ENCODE assay signal across 3 cellular contexts in the genomic region with DNA sequence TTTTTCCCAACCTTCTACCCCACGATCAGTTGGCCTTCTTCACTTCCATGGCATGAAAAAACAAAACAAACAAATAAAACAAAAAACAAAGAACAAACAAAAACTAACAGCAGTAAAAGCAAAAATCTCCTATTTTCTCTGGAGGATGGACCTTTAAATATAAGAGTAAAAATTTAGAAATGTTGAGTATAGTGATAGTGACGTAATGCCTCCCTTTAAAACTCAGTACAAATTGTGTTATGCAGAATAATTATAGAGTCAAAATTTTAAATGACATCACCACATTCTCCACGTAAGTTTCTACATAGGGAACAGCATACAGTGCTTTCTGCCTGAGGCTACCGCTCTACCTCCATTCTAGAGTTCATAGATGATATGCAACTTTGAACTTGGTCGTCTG.
TF ChIP-seq lines count a peak whose summit lies in the region.

No MANE protein-coding gene starts in this region.

TF ChIP-seq in HepG2, 621 proteins besides CTCF, POLR2A, EP300 and RAD21:
- no peak for TF ChIP-seq ZNF335 (CRISPR knock-in tag; IDR thresholded peaks at IDR 0.05)
- TF ChIP-seq ZNF530 (CRISPR knock-in tag; IDR thresholded peaks at IDR 0.05; ENCODE audit: low read depth) = no peak
- no peak for TF ChIP-seq HCFC1 (IDR thresholded peaks at IDR 0.05; ENCODE audit: low read depth, low read length)
- no peak for TF ChIP-seq ZNF556 (CRISPR knock-in tag; IDR thresholded peaks at IDR 0.05; ENCODE audit: borderline replicate concordance)
- no peak for TF ChIP-seq NFE2L1 (CRISPR knock-in tag; IDR thresholded peaks at IDR 0.05; ENCODE audit: borderline replicate concordance)
- TF ChIP-seq ATF7 (IDR thresholded peaks at IDR 0.05) = peak; percentile 93
- no peak for TF ChIP-seq ATF7 (CRISPR knock-in tag; IDR thresholded peaks at IDR 0.05)
- no peak for TF ChIP-seq ZNF703 (CRISPR knock-in tag; IDR thresholded peaks at IDR 0.05; ENCODE audit: borderline replicate concordance)
- no peak for TF ChIP-seq ZZZ3 (CRISPR knock-in tag; IDR thresholded peaks at IDR 0.05; ENCODE audit: borderline replicate concordance)
- TF ChIP-seq ZNF891 (CRISPR knock-in tag; IDR thresholded peaks at IDR 0.05) = no peak
- TF ChIP-seq CREB1 (IDR thresholded peaks at IDR 0.05) = peak; percentile 76
- no peak for TF ChIP-seq CREB1 (CRISPR knock-in tag; IDR thresholded peaks at IDR 0.05)
- TF ChIP-seq TBP (CRISPR knock-in tag; IDR thresholded peaks at IDR 0.05) = no peak
- TF ChIP-seq NR2F1 (CRISPR knock-in tag; IDR thresholded peaks at IDR 0.05) = no peak
- TF ChIP-seq, protein P1, sequence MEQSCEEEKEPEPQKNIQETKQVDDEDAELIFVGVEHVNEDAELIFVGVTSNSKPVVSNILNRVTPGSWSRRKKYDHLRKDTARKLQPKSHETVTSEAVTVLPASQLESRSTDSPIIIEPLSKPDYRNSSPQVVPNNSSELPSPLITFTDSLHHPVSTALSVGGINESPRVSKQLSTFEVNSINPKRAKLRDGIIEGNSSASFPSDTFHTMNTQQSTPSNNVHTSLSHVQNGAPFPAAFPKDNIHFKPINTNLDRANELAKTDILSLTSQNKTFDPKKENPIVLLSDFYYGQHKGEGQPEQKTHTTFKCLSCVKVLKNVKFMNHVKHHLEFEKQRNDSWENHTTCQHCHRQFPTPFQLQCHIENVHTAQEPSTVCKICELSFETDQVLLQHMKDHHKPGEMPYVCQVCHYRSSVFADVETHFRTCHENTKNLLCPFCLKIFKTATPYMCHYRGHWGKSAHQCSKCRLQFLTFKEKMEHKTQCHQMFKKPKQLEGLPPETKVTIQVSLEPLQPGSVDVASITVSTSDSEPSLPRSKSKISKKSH (CRISPR knock-in tag; IDR thresholded peaks at IDR 0.05; ENCODE audit: borderline replicate concordance) = no peak
- TF ChIP-seq, protein P2, sequence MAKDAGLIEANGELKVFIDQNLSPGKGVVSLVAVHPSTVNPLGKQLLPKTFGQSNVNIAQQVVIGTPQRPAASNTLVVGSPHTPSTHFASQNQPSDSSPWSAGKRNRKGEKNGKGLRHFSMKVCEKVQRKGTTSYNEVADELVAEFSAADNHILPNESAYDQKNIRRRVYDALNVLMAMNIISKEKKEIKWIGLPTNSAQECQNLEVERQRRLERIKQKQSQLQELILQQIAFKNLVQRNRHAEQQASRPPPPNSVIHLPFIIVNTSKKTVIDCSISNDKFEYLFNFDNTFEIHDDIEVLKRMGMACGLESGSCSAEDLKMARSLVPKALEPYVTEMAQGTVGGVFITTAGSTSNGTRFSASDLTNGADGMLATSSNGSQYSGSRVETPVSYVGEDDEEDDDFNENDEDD (CRISPR knock-in tag; IDR thresholded peaks at IDR 0.05; ENCODE audit: borderline replicate concordance) = no peak

TF ChIP-seq in HEK293, 187 proteins besides CTCF, POLR2A, EP300 and RAD21:
- no peak for TF ChIP-seq REPIN1 (tag by site-specific recombination; IDR thresholded peaks at IDR 0.05; ENCODE audit: low read depth)
- no peak for TF ChIP-seq ZNF354C (tag by site-specific recombination; IDR thresholded peaks at IDR 0.05; ENCODE audit: borderline replicate concordance, low read depth)
- TF ChIP-seq, protein P3, sequence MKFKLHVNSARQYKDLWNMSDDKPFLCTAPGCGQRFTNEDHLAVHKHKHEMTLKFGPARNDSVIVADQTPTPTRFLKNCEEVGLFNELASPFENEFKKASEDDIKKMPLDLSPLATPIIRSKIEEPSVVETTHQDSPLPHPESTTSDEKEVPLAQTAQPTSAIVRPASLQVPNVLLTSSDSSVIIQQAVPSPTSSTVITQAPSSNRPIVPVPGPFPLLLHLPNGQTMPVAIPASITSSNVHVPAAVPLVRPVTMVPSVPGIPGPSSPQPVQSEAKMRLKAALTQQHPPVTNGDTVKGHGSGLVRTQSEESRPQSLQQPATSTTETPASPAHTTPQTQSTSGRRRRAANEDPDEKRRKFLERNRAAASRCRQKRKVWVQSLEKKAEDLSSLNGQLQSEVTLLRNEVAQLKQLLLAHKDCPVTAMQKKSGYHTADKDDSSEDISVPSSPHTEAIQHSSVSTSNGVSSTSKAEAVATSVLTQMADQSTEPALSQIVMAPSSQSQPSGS (tag by site-specific recombination; IDR thresholded peaks at IDR 0.05; ENCODE audit: low read depth) = peak; percentile 53

TF ChIP-seq in GM12878, 131 proteins besides CTCF, POLR2A, EP300 and RAD21:
- TF ChIP-seq, protein P4, sequence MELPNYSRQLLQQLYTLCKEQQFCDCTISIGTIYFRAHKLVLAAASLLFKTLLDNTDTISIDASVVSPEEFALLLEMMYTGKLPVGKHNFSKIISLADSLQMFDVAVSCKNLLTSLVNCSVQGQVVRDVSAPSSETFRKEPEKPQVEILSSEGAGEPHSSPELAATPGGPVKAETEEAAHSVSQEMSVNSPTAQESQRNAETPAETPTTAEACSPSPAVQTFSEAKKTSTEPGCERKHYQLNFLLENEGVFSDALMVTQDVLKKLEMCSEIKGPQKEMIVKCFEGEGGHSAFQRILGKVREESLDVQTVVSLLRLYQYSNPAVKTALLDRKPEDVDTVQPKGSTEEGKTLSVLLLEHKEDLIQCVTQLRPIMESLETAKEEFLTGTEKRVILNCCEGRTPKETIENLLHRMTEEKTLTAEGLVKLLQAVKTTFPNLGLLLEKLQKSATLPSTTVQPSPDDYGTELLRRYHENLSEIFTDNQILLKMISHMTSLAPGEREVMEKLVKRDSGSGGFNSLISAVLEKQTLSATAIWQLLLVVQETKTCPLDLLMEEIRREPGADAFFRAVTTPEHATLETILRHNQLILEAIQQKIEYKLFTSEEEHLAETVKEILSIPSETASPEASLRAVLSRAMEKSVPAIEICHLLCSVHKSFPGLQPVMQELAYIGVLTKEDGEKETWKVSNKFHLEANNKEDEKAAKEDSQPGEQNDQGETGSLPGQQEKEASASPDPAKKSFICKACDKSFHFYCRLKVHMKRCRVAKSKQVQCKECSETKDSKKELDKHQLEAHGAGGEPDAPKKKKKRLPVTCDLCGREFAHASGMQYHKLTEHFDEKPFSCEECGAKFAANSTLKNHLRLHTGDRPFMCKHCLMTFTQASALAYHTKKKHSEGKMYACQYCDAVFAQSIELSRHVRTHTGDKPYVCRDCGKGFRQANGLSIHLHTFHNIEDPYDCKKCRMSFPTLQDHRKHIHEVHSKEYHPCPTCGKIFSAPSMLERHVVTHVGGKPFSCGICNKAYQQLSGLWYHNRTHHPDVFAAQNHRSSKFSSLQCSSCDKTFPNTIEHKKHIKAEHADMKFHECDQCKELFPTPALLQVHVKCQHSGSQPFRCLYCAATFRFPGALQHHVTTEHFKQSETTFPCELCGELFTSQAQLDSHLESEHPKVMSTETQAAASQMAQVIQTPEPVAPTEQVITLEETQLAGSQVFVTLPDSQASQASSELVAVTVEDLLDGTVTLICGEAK (IDR thresholded peaks at IDR 0.05; ENCODE audit: borderline replicate concordance) = no peak
- TF ChIP-seq YBX1 (IDR thresholded peaks at IDR 0.05) (no peak), ATF7 (IDR thresholded peaks at IDR 0.05; ENCODE audit: low read depth) (peak; percentile 29; the same call in 1 of the 2 replicates)
- TF ChIP-seq, protein P5, sequence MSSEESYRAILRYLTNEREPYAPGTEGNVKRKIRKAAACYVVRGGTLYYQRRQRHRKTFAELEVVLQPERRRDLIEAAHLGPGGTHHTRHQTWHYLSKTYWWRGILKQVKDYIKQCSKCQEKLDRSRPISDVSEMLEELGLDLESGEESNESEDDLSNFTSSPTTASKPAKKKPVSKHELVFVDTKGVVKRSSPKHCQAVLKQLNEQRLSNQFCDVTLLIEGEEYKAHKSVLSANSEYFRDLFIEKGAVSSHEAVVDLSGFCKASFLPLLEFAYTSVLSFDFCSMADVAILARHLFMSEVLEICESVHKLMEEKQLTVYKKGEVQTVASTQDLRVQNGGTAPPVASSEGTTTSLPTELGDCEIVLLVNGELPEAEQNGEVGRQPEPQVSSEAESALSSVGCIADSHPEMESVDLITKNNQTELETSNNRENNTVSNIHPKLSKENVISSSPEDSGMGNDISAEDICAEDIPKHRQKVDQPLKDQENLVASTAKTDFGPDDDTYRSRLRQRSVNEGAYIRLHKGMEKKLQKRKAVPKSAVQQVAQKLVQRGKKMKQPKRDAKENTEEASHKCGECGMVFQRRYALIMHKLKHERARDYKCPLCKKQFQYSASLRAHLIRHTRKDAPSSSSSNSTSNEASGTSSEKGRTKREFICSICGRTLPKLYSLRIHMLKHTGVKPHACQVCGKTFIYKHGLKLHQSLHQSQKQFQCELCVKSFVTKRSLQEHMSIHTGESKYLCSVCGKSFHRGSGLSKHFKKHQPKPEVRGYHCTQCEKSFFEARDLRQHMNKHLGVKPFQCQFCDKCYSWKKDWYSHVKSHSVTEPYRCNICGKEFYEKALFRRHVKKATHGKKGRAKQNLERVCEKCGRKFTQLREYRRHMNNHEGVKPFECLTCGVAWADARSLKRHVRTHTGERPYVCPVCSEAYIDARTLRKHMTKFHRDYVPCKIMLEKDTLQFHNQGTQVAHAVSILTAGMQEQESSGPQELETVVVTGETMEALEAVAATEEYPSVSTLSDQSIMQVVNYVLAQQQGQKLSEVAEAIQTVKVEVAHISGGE (CRISPR knock-in tag; IDR thresholded peaks at IDR 0.05) = no peak
